ENCODE assay signal across 14 cellular contexts in genomic region chr3:127815641-127816605, GRCh38. TPM values are rescaled to one million over a fixed set of nuclear protein-coding genes. Genes with fewer than 3 reads are reported as not detected.
A peak's percentile ranks its signal among the peaks of the same experiment; 100 is the strongest.
DNase-seq lines count a peak whose midpoint lies in the region; ATAC-seq, FAIRE-seq and TF ChIP-seq lines count a peak whose summit lies in the region.
"Had no signal": no experiment of that assay in that cellular context is flagged by ENCODE, and none has a peak within 500 bp of the region (broad histone marks: within the 10 kb centered on the region; RNA-seq: fewer than 3 reads in every experiment).

No MANE protein-coding gene starts in this region.

- intact Hi-C loops in HepG2 (cut with micrococcal nuclease; ENCODE audit: unreplicated experiment): no loop called here
- intact Hi-C loops in dorsolateral prefrontal cortex (cut with DNase I): loop anchor here in 1 of 2 donors (5.0 kb wide), 1 partner anchor 219 kb away; the partner anchor contains the start of gene MCM2
- intact Hi-C loops in vagina (cut with DNase I): no loop called here

- H3K79me2 ChIP-seq in HepG2 (ENCODE audit: insufficient read depth, low read length): no peaks in the 10 kb centered on the region

- FAIRE-seq in HepG2 (lab: Jason Lieb, UNC): no peak
- FAIRE-seq: bronchial epithelial cell had no signal

- no peak overlapping the region for H2AFZ ChIP-seq in HepG2 (ENCODE audit: low read length)

- CTCF ChIA-PET in HepG2 (lab: Yijun Ruan, JAX; ENCODE audit: low intra/inter-chr PET ratio, low total read pairs): no interaction called here

- no peak for TF ChIP-seq POLR2A in HepG2 (IDR thresholded peaks at IDR 0.05; ENCODE audit: insufficient read depth in 1 of 2, low read depth in 2 of 2, low read length in 2 of 2)
- TF ChIP-seq POLR2A in vagina (IDR thresholded peaks at IDR 0.05): no peak

- H3K4me3 ChIP-seq in liver (ENCODE audit: low read depth in 1 of 3, low read length in 3 of 3): no peak overlapping the region
- H3K4me3 ChIP-seq in HepG2 (replicated peaks in 1 of 3; ENCODE audit: insufficient read depth in 1 of 3, low read depth in 2 of 3, low read length in 3 of 3): no peak overlapping the region
- H3K4me3 ChIP-seq in dorsolateral prefrontal cortex: peak overlapping the region in 2 of 59 donors; percentile 15 to 21
- no peak overlapping the region for H3K4me3 ChIP-seq in muscle layer of duodenum (ENCODE audit: low read depth in 1 of 2, low read length in 2 of 2)
- no peak overlapping the region for H3K4me3 ChIP-seq in vagina

- TF ChIP-seq CTCF in liver (IDR thresholded peaks at IDR 0.05; ENCODE audit: low read depth, low read length, missing input control): no peak
- no peak for TF ChIP-seq CTCF in HepG2 (CRISPR knock-in tag; IDR thresholded peaks at IDR 0.05)
- no peak for TF ChIP-seq CTCF in dorsolateral prefrontal cortex (IDR thresholded peaks at IDR 0.05 in 54 of 56, conservative IDR thresholded peaks at IDR 0.05 in 2 of 56; ENCODE audit: low read depth in 1 of 56, partially characterized antibody in 56 of 56)
- no peak for TF ChIP-seq CTCF in vagina (IDR thresholded peaks at IDR 0.05)

- BruUV-seq in HepG2 (replicated peaks; lab: Mats Ljungman, UMichigan): no TSS peak

- TF ChIP-seq EP300 in HepG2 (IDR thresholded peaks at IDR 0.05; ENCODE audit: low read depth in 2 of 2, low read length in 2 of 2) (no peak), HepG2 (CRISPR knock-in tag; IDR thresholded peaks at IDR 0.05; ENCODE audit: borderline replicate concordance) (no peak)

- H3K4me2 ChIP-seq in HepG2 (ENCODE audit: low read depth, low read length): no peak overlapping the region

- TF ChIP-seq RAD21 in liver (IDR thresholded peaks at IDR 0.05) (no peak), HepG2 (CRISPR knock-in tag; IDR thresholded peaks at IDR 0.05) (no peak)

- in situ Hi-C loops in HepG2 (cut with HindIII; ENCODE audit: extremely low pct_ligation_motif_present, low pct_unique_long_range_greater_than_20kb): loop anchor here (10.0 kb wide), 1 partner anchor 241 kb away; no protein-coding TSS in a partner anchor

- no peak for DNase-seq in HepG2 (ENCODE audit: low spot score)
- no peak for DNase-seq in dorsolateral prefrontal cortex
- peak in 1 of 2 donors; percentile 70 for DNase-seq in vagina (ENCODE audit: extremely low spot score in 2 of 2)
- no peak for DNase-seq in activated CD4-positive, alpha-beta T cell treated with anti-CD3 and anti-CD28 coated beads, Interleukin-2, amount 50 U/mL, for 4 hours
- DNase-seq: activated CD4-positive, alpha-beta T cell treated with anti-CD3 and anti-CD28 coated beads for 1 hour; AML-193; GOT3; NCI-H1105 treated with DMSO at 0.1 percent for 48 hours; NCI-H748 treated with DMSO at 0.1 percent for 48 hours had no signal

- H3K36me3 ChIP-seq in liver (ENCODE audit: control insufficient read depth in 4 of 4, insufficient read depth in 3 of 4, low read depth in 1 of 4, low read length in 3 of 4) (peaks cover 2 to 33% (median 30%) of the 10 kb centered on the region in 4 donors), HepG2 (replicated peaks in 1 of 2; ENCODE audit: control insufficient read depth in 1 of 2, insufficient read depth in 2 of 2, low read length in 2 of 2) (no peaks in the 10 kb centered on the region), muscle layer of duodenum (ENCODE audit: control insufficient read depth in 1 of 2, insufficient read depth in 2 of 2, low read length in 2 of 2) (peaks cover 13 to 30% of the 10 kb centered on the region in 2 donors), vagina (peaks cover 0 to 3% of the 10 kb centered on the region in 2 donors)

- no peak for ATAC-seq in HepG2
- ATAC-seq in GM18909 (IDR thresholded peaks at IDR 0.05; ENCODE audit: poor library complexity, unreplicated experiment): no peak
- no peak for ATAC-seq in GM21786 (IDR thresholded peaks at IDR 0.05; ENCODE audit: unreplicated experiment)

- H3K27ac ChIP-seq in liver (ENCODE audit: low read depth in 1 of 2, low read length in 2 of 2) (peak overlapping the region; percentile 80 to 87), HepG2 (ENCODE audit: extremely low read length, insufficient read depth, low read length) (no peak overlapping the region), dorsolateral prefrontal cortex (peak overlapping the region in 54 of 59 donors; percentile 7 to 93 (median 72)), muscle layer of duodenum (ENCODE audit: low read length) (peak overlapping the region; percentile 60), vagina (peak overlapping the region; percentile 22)

- peaks cover 14 to 69% (median 57%) of the 10 kb centered on the region in 4 donors for H3K4me1 ChIP-seq in liver (ENCODE audit: control insufficient read depth in 4 of 4, insufficient read depth in 4 of 4, low read length in 3 of 4)
- H3K4me1 ChIP-seq in HepG2 (ENCODE audit: insufficient read depth, low read length): peaks cover 10% of the 10 kb centered on the region; the same call in 1 of the 2 replicates
- H3K4me1 ChIP-seq in muscle layer of duodenum (ENCODE audit: control insufficient read depth in 1 of 2, insufficient read depth in 2 of 2, low read length in 2 of 2): peaks cover 19 to 33% of the 10 kb centered on the region in 2 donors
- H3K4me1 ChIP-seq in vagina: peaks cover 49% of the 10 kb centered on the region

- no peak overlapping the region for H3K9ac ChIP-seq in liver (ENCODE audit: low read depth in 1 of 2, low read length in 2 of 2)
- no peak overlapping the region for H3K9ac ChIP-seq in HepG2 (ENCODE audit: insufficient read depth, low read depth, low read length)

- no peaks in the 10 kb centered on the region for H4K20me1 ChIP-seq in HepG2 (ENCODE audit: insufficient read depth, low read length)

- H3K9me3 ChIP-seq in liver (ENCODE audit: control insufficient read depth in 4 of 4, low read length in 3 of 4) (no peaks in the 10 kb centered on the region), HepG2 (ENCODE audit: low read length) (no peaks in the 10 kb centered on the region), muscle layer of duodenum (ENCODE audit: control insufficient read depth in 1 of 2, low read length in 2 of 2) (no peaks in the 10 kb centered on the region), vagina (no peaks in the 10 kb centered on the region)

- no peaks in the 10 kb centered on the region for H3K27me3 ChIP-seq in liver (ENCODE audit: control insufficient read depth in 4 of 4, insufficient read depth in 4 of 4, low read length in 3 of 4)
- H3K27me3 ChIP-seq in HepG2 (ENCODE audit: control insufficient read depth in 1 of 2, insufficient read depth in 2 of 2, low read length in 2 of 2): peaks cover 0 to 16% of the 10 kb centered on the region in 2 experiments; a peak in 1 of 5 replicates
- H3K27me3 ChIP-seq in dorsolateral prefrontal cortex: no peaks in the 10 kb centered on the region
- H3K27me3 ChIP-seq in muscle layer of duodenum (ENCODE audit: low read depth, low read length): no peaks in the 10 kb centered on the region
- H3K27me3 ChIP-seq in vagina: no peaks in the 10 kb centered on the region

- POLR2A ChIA-PET in HepG2 (lab: Yijun Ruan, JAX): no interaction called here

- WGBS in liver: 87% methylated on average over 23 of the region's 23 CpGs
- WGBS in HepG2 (ENCODE audit: low lambda C conversion rate): 50% methylated on average over 23 of the region's 23 CpGs

TF ChIP-seq in liver, 16 proteins besides CTCF, POLR2A, EP300 and RAD21 (continues in another document):
- TF ChIP-seq HNF4G (IDR thresholded peaks at IDR 0.05) (no peak), TAF1 (conservative IDR thresholded peaks at IDR 0.05) (no peak), YY1 (IDR thresholded peaks at IDR 0.05) (no peak), HNF4A (conservative IDR thresholded peaks at IDR 0.05) (no peak)
- TF ChIP-seq, protein P1, sequence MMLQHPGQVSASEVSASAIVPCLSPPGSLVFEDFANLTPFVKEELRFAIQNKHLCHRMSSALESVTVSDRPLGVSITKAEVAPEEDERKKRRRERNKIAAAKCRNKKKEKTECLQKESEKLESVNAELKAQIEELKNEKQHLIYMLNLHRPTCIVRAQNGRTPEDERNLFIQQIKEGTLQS (IDR thresholded peaks at IDR 0.05): no peak

TF ChIP-seq in HepG2, 621 proteins besides CTCF, POLR2A, EP300 and RAD21 (continues in another document):
- TF ChIP-seq, protein P2, sequence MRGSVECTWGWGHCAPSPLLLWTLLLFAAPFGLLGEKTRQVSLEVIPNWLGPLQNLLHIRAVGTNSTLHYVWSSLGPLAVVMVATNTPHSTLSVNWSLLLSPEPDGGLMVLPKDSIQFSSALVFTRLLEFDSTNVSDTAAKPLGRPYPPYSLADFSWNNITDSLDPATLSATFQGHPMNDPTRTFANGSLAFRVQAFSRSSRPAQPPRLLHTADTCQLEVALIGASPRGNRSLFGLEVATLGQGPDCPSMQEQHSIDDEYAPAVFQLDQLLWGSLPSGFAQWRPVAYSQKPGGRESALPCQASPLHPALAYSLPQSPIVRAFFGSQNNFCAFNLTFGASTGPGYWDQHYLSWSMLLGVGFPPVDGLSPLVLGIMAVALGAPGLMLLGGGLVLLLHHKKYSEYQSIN (CRISPR knock-in tag; IDR thresholded peaks at IDR 0.05; ENCODE audit: borderline replicate concordance): no peak

RNA-seq across cellular contexts. Expression of gene MGLL, which starts 6.4 kb away (rescaled TPM):
- total RNA-seq in liver: 10 to 100 TPM in 1 of 2 donors, 1 to 10 TPM in 1; 9.4 to 75.4 TPM
- 100 to 1,000 TPM in 1 of 2 donors, 10 to 100 TPM in 1; 72.9 to 277 TPM for polyA plus RNA-seq in liver
- not detected in 2 replicates for total RNA-seq in HepG2 (2016; rRNA removed; fragmentation: Illumina TruSeq; extraction: Trizol)
- total RNA-seq in HepG2 (2016; cell fraction: cytosol; rRNA removed; fragmentation: Illumina TruSeq; extraction: Trizol; ENCODE audit: low read depth): not detected in 2 replicates
- total RNA-seq in HepG2 (2016; cell fraction: insoluble cytoplasmic fraction; rRNA removed; fragmentation: Illumina TruSeq; extraction: Trizol): not detected in 2 replicates
- total RNA-seq in HepG2 (2016; cell fraction: membrane; rRNA removed; fragmentation: Illumina TruSeq; extraction: Trizol): not detected in 2 replicates
- total RNA-seq in HepG2 (2016; cell fraction: nucleus; rRNA removed; fragmentation: Illumina TruSeq; extraction: Trizol): not detected in 2 replicates
- not detected in 2 replicates for polyA plus RNA-seq in HepG2 (2011; rRNA removed)
- polyA plus RNA-seq in HepG2 (2011; cell fraction: cytosol; rRNA removed): 0.08 TPM in 1 of 2 replicates, not detected in the other
- polyA plus RNA-seq in HepG2 (2011; cell fraction: nucleus; rRNA removed): 0.09 TPM in 1 of 2 replicates, not detected in the other
- polyA plus RNA-seq in HepG2 (2012): 0.04 TPM in 1 of 2 replicates, not detected in the other
- not detected in 2 replicates for polyA plus RNA-seq in HepG2 (2016; cell fraction: cytosol; fragmentation: Illumina TruSeq; extraction: Trizol; ENCODE audit: low read depth)
- polyA plus RNA-seq in HepG2 (2016; cell fraction: insoluble cytoplasmic fraction; fragmentation: Illumina TruSeq; extraction: Trizol; ENCODE audit: low read depth): not detected in 2 replicates
- polyA plus RNA-seq in HepG2 (2016; cell fraction: membrane; fragmentation: Illumina TruSeq; extraction: Trizol; ENCODE audit: low read depth): not detected in 2 replicates
- not detected in 2 replicates for polyA plus RNA-seq in HepG2 (2016; cell fraction: nucleus; fragmentation: Illumina TruSeq; extraction: Trizol; ENCODE audit: insufficient read depth, low read depth)
- 47.9 TPM in 1 of 2 replicates, not detected in the other for polyA minus RNA-seq in HepG2 (2011; rRNA and poly(A)+ RNA removed; ENCODE audit: low replicate concordance)
- 0.26 TPM in 1 of 2 replicates, not detected in the other for polyA minus RNA-seq in HepG2 (2011; cell fraction: cytosol; rRNA and poly(A)+ RNA removed)
- 0.12 and 0.52 TPM in 2 replicates for polyA minus RNA-seq in HepG2 (2011; cell fraction: nucleus; rRNA and poly(A)+ RNA removed)
- 100 to 1,000 TPM in 117 of 120 experiments, 10 to 100 TPM in 3; 73.9 to 334 (median 144) TPM for total RNA-seq in dorsolateral prefrontal cortex
- total RNA-seq in vagina: 35.6 TPM

Comparison
In these comparisons a context has a peak if more than half of its experiments do, and no peak if none do; other contexts are left out.
1. RNA of gene MGLL, which starts 6.4 kb away (total RNA-seq): 73.9 to 334 TPM in dorsolateral prefrontal cortex, 9.4 to 75.4 TPM in liver and 35.6 TPM in vagina (single experiment); not detected in HepG2; every median in the first group is over 10 times any median in the second.